8 cellular contexts compared by ENCODE assay signal in the genomic region with DNA sequence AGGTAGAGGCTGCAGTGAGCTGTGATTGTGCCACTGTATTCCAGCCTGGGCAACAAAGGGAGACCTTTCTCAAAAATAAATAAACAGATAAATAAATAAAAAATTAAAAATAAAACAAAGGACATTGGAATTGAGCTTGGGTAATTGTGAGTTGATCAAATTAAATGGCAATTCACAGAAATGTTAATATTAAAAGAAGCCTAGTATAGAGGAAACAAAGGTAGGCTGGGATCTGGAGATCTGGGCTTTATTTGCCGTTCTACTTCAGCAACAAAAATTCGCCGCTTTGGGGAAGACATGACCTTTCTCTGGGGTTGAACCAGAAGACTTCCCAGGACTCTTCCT. TPM values are rescaled to one million over a fixed set of nuclear protein-coding genes. Genes with fewer than 3 reads are reported as not detected.
DNase-seq lines count a peak whose midpoint lies in the region; ATAC-seq and TF ChIP-seq lines count a peak whose summit lies in the region.

No MANE protein-coding gene starts in this region.

- peaks cover 2% of the 10 kb centered on the region for H3K27me3 Mint-ChIP-seq in activated CD4-positive, alpha-beta T cell treated with anti-CD3 and anti-CD28 coated beads, Interleukin-2, amount 10 ng/mL, durations not matched to agents 24 days and 14 days
- peaks cover 7% of the 10 kb centered on the region for H3K27me3 Mint-ChIP-seq in activated naive CD8-positive, alpha-beta T cell treated with anti-CD3 and anti-CD28 coated beads, Interleukin-2, amount 10 ng/mL, durations not matched to agents 7 days and 5 days

- peak overlapping the region; percentile 94 for H3K27ac Mint-ChIP-seq in activated CD4-positive, alpha-beta T cell treated with anti-CD3 and anti-CD28 coated beads, Interleukin-2, amount 10 ng/mL, durations not matched to agents 24 days and 14 days
- H3K27ac Mint-ChIP-seq in activated naive CD8-positive, alpha-beta T cell treated with anti-CD3 and anti-CD28 coated beads, Interleukin-2, amount 10 ng/mL, durations not matched to agents 7 days and 5 days: peak overlapping the region; percentile 97

- H3K4me3 Mint-ChIP-seq in activated CD4-positive, alpha-beta T cell treated with anti-CD3 and anti-CD28 coated beads, Interleukin-2, amount 10 ng/mL, durations not matched to agents 24 days and 14 days: peak overlapping the region; percentile 93
- peak overlapping the region; percentile 100 for H3K4me3 Mint-ChIP-seq in activated naive CD8-positive, alpha-beta T cell treated with anti-CD3 and anti-CD28 coated beads, Interleukin-2, amount 10 ng/mL, durations not matched to agents 7 days and 5 days

- peaks cover 3 to 8% of the 10 kb centered on the region in 2 donors for H3K4me1 ChIP-seq in thoracic aorta (ENCODE audit: control insufficient read depth in 1 of 2, low read depth in 2 of 2)

- H3K27me3 ChIP-seq in kidney epithelial cell (ENCODE audit: control insufficient read depth, insufficient read depth, low read length) (no peaks in the 10 kb centered on the region), thoracic aorta (replicated peaks; ENCODE audit: insufficient read depth) (no peaks in the 10 kb centered on the region)

- H3K4me1 Mint-ChIP-seq in activated CD4-positive, alpha-beta T cell treated with anti-CD3 and anti-CD28 coated beads, Interleukin-2, amount 10 ng/mL, durations not matched to agents 24 days and 14 days: peaks cover 15% of the 10 kb centered on the region
- peaks cover 22% of the 10 kb centered on the region for H3K4me1 Mint-ChIP-seq in activated naive CD8-positive, alpha-beta T cell treated with anti-CD3 and anti-CD28 coated beads, Interleukin-2, amount 10 ng/mL, durations not matched to agents 7 days and 5 days

- H3K4me3 ChIP-seq in kidney epithelial cell (ENCODE audit: low read depth, low read length): peak overlapping the region; percentile 69
- peak overlapping the region; percentile 91 for H3K4me3 ChIP-seq in thoracic aorta

- ATAC-seq in activated naive CD8-positive, alpha-beta T cell treated with anti-CD3 and anti-CD28 coated beads, Interleukin-2, amount 10 ng/mL, durations not matched to agents 7 days and 5 days (ENCODE audit: low read depth): no peak
- ATAC-seq in thoracic aorta (ENCODE audit: insufficient number of reproducible peaks, low FRiP score, low read depth): no peak

- no peak for TF ChIP-seq CTCF in kidney epithelial cell (IDR thresholded peaks at IDR 0.05; ENCODE audit: insufficient read depth, low read length, poor library complexity, severe bottlenecking)
- no peak for TF ChIP-seq CTCF in thoracic aorta (IDR thresholded peaks at IDR 0.05)

- intact Hi-C loops in activated CD4-positive, alpha-beta T cell treated with anti-CD3 and anti-CD28 coated beads, Interleukin-2, amount 10 ng/mL, durations not matched to agents 24 days and 14 days (cut with micrococcal nuclease): no loop called here

- POLR2A ChIA-PET in activated naive CD8-positive, alpha-beta T cell treated with anti-CD3 and anti-CD28 coated beads, Interleukin-2, amount 10 ng/mL, durations not matched to agents 7 days and 5 days (lab: Charles Lee): interaction anchor here (1.0 to 2.4 kb wide), 16 partner anchors 9 to 225 kb away, joined by 3 to 19 read pairs (median 4); a partner anchor contains a TSS

- DNase-seq in activated CD4-positive, alpha-beta T cell treated with anti-CD3 and anti-CD28 coated beads, Interleukin-2, amount 10 ng/mL, durations not matched to agents 24 days and 14 days: no peak
- no peak for DNase-seq in activated CD4-positive, alpha-beta T cell treated with anti-CD3 and anti-CD28 coated beads for 48 hours
- no peak for DNase-seq in activated naive CD8-positive, alpha-beta T cell treated with anti-CD3 and anti-CD28 coated beads, Interleukin-2, amount 10 ng/mL, durations not matched to agents 7 days and 5 days
- DNase-seq in kidney epithelial cell (ENCODE audit: low read depth): no peak
- no peak for DNase-seq in thoracic aorta (ENCODE audit: low spot score)
- no peak for DNase-seq in NCI-H69 (lab: John Stamatoyannopoulos, UW)
- no peak for DNase-seq in activated gamma-delta T cell (lab: John Stamatoyannopoulos, UW)
- no peak for DNase-seq in SKM-1 treated with dmso at 0.1 percent for 144 hours (lab: John Stamatoyannopoulos, UW; ENCODE audit: unreplicated experiment)

- H3K36me3 ChIP-seq in kidney epithelial cell (ENCODE audit: control insufficient read depth, insufficient read depth, low read length) (peaks cover 3% of the 10 kb centered on the region), thoracic aorta (peaks cover 25% of the 10 kb centered on the region)

- no peaks in the 10 kb centered on the region for H3K9me3 Mint-ChIP-seq in activated CD4-positive, alpha-beta T cell treated with anti-CD3 and anti-CD28 coated beads, Interleukin-2, amount 10 ng/mL, durations not matched to agents 24 days and 14 days
- H3K9me3 Mint-ChIP-seq in activated naive CD8-positive, alpha-beta T cell treated with anti-CD3 and anti-CD28 coated beads, Interleukin-2, amount 10 ng/mL, durations not matched to agents 7 days and 5 days: no peaks in the 10 kb centered on the region

- H3K36me3 Mint-ChIP-seq in activated CD4-positive, alpha-beta T cell treated with anti-CD3 and anti-CD28 coated beads, Interleukin-2, amount 10 ng/mL, durations not matched to agents 24 days and 14 days (ENCODE audit: low read depth): peaks cover 24% of the 10 kb centered on the region
- peaks cover 9% of the 10 kb centered on the region for H3K36me3 Mint-ChIP-seq in activated naive CD8-positive, alpha-beta T cell treated with anti-CD3 and anti-CD28 coated beads, Interleukin-2, amount 10 ng/mL, durations not matched to agents 7 days and 5 days

- peak overlapping the region; percentile 70 to 82 for H3K27ac ChIP-seq in thoracic aorta

- no peaks in the 10 kb centered on the region for H3K9me3 ChIP-seq in thoracic aorta

RNA-seq across cellular contexts. Expression of a gene that starts 0.3 kb away (rescaled TPM):
- total RNA-seq in activated CD4-positive, alpha-beta T cell treated with anti-CD3 and anti-CD28 coated beads, Interleukin-2, amount 10 ng/mL, durations not matched to agents 24 days and 14 days: 89.5 and 93.7 TPM in 2 replicates
- 10 to 100 TPM; 61.0 to 63.5 TPM for total RNA-seq in activated naive CD8-positive, alpha-beta T cell treated with anti-CD3 and anti-CD28 coated beads, Interleukin-2, amount 10 ng/mL, durations not matched to agents 7 days and 5 days
- total RNA-seq in kidney epithelial cell (131 and 144 TPM in 2 replicates), thoracic aorta (10 to 100 TPM; 18.5 to 24.2 TPM)

RNA-seq across cellular contexts. Expression of a gene that starts 7.5 kb away (rescaled TPM):
- 0.12 TPM in 2 replicates for total RNA-seq in activated CD4-positive, alpha-beta T cell treated with anti-CD3 and anti-CD28 coated beads, Interleukin-2, amount 10 ng/mL, durations not matched to agents 24 days and 14 days
- total RNA-seq in activated naive CD8-positive, alpha-beta T cell treated with anti-CD3 and anti-CD28 coated beads, Interleukin-2, amount 10 ng/mL, durations not matched to agents 7 days and 5 days: under 1 TPM; 0.43 to 0.78 TPM
- total RNA-seq in kidney epithelial cell (0.67 and 0.96 TPM in 2 replicates), thoracic aorta (not detected)

RNA-seq across cellular contexts. Expression of a gene that starts 11.9 kb away (rescaled TPM):
- not detected in 2 replicates for total RNA-seq in activated CD4-positive, alpha-beta T cell treated with anti-CD3 and anti-CD28 coated beads, Interleukin-2, amount 10 ng/mL, durations not matched to agents 24 days and 14 days
- not detected for total RNA-seq in activated naive CD8-positive, alpha-beta T cell treated with anti-CD3 and anti-CD28 coated beads, Interleukin-2, amount 10 ng/mL, durations not matched to agents 7 days and 5 days
- total RNA-seq in kidney epithelial cell (1.3 and 5.3 TPM in 2 replicates), thoracic aorta (10 to 100 TPM; 11.0 to 32.3 TPM)

RNA-seq across cellular contexts. Expression of a gene that starts 25.6 kb away (rescaled TPM):
- 50.4 and 50.7 TPM in 2 replicates for total RNA-seq in activated CD4-positive, alpha-beta T cell treated with anti-CD3 and anti-CD28 coated beads, Interleukin-2, amount 10 ng/mL, durations not matched to agents 24 days and 14 days
- total RNA-seq in activated naive CD8-positive, alpha-beta T cell treated with anti-CD3 and anti-CD28 coated beads, Interleukin-2, amount 10 ng/mL, durations not matched to agents 7 days and 5 days: 10 to 100 TPM; 37.0 to 38.5 TPM
- total RNA-seq in kidney epithelial cell (48.3 and 49.4 TPM in 2 replicates), thoracic aorta (10 to 100 TPM; 34.3 to 36.1 TPM)

RNA-seq across cellular contexts. Expression of a gene that starts 25.7 kb away (rescaled TPM):
- total RNA-seq in activated CD4-positive, alpha-beta T cell treated with anti-CD3 and anti-CD28 coated beads, Interleukin-2, amount 10 ng/mL, durations not matched to agents 24 days and 14 days: not detected in 2 replicates
- total RNA-seq in activated naive CD8-positive, alpha-beta T cell treated with anti-CD3 and anti-CD28 coated beads, Interleukin-2, amount 10 ng/mL, durations not matched to agents 7 days and 5 days: under 1 TPM in 1 of 2 experiments, not detected in 1; 0.45 TPM
- 0.21 TPM in 1 of 2 replicates, not detected in the other for total RNA-seq in kidney epithelial cell
- not detected for total RNA-seq in thoracic aorta
